ENCODE assay signal across 20 cellular contexts in genomic region chr5:6850033-6850432, GRCh38.
A peak's percentile ranks its signal among the peaks of the same experiment; 100 is the strongest.
DNase-seq lines count a peak whose midpoint lies in the region; ATAC-seq and TF ChIP-seq lines count a peak whose summit lies in the region.
"Had no signal": no experiment of that assay in that cellular context is flagged by ENCODE, and none has a peak within 500 bp of the region (broad histone marks: within the 10 kb centered on the region; RNA-seq: fewer than 3 reads in every experiment).

No MANE protein-coding gene starts in this region.

- no peak for TF ChIP-seq CTCF in natural killer cell (IDR thresholded peaks at IDR 0.05)
- TF ChIP-seq CTCF in GM20000 (IDR thresholded peaks at IDR 0.05; ENCODE audit: extremely low read depth, missing control alignments): no peak

- peaks cover 1% of the 10 kb centered on the region for H3K27me3 Mint-ChIP-seq in activated CD4-positive, alpha-beta T cell treated with anti-CD3 and anti-CD28 coated beads for 36 hours
- no peaks in the 10 kb centered on the region for H3K27me3 Mint-ChIP-seq in natural killer cell (ENCODE audit: low read depth in 2 of 2)
- H3K27me3 Mint-ChIP-seq: CD4-positive, CD25-positive, alpha-beta regulatory T cell had no signal

- H3K4me3 Mint-ChIP-seq in activated CD4-positive, alpha-beta T cell treated with anti-CD3 and anti-CD28 coated beads for 36 hours: no peak overlapping the region
- H3K4me3 Mint-ChIP-seq in natural killer cell: no peak overlapping the region
- H3K4me3 Mint-ChIP-seq: CD4-positive, CD25-positive, alpha-beta regulatory T cell had no signal

- H3K4me1 Mint-ChIP-seq in activated CD4-positive, alpha-beta T cell treated with anti-CD3 and anti-CD28 coated beads for 36 hours: peaks cover 12% of the 10 kb centered on the region
- H3K4me1 Mint-ChIP-seq in natural killer cell: no peaks in the 10 kb centered on the region

- H3K9me3 Mint-ChIP-seq in activated CD4-positive, alpha-beta T cell treated with anti-CD3 and anti-CD28 coated beads for 36 hours (ENCODE audit: low read depth): peaks cover 10% of the 10 kb centered on the region
- no peaks in the 10 kb centered on the region for H3K9me3 Mint-ChIP-seq in natural killer cell

- intact Hi-C loops in activated CD4-positive, alpha-beta T cell treated with anti-CD3 and anti-CD28 coated beads for 36 hours (cut with DNase I, micrococcal nuclease): no loop called here
- intact Hi-C loops in natural killer cell (cut with micrococcal nuclease): no loop called here

- POLR2A ChIA-PET in activated CD4-positive, alpha-beta T cell treated with anti-CD3 and anti-CD28 coated beads for 36 hours (lab: Charles Lee): no interaction called here

- peaks cover 7% of the 10 kb centered on the region for H3K36me3 Mint-ChIP-seq in activated CD4-positive, alpha-beta T cell treated with anti-CD3 and anti-CD28 coated beads for 36 hours (ENCODE audit: low read depth)
- no peaks in the 10 kb centered on the region for H3K36me3 Mint-ChIP-seq in natural killer cell
- H3K36me3 Mint-ChIP-seq: CD4-positive, CD25-positive, alpha-beta regulatory T cell had no signal

- DNase-seq in activated CD4-positive, alpha-beta T cell treated with anti-CD3 and anti-CD28 coated beads for 36 hours: no peak
- no peak for DNase-seq in activated CD4-positive, alpha-beta T cell treated with anti-CD3 and anti-CD28 coated beads for 1 hour
- peak; percentile 18 for DNase-seq in stimulated activated CD4-positive, alpha-beta T cell treated with anti-CD3 and anti-CD28 coated beads, Interleukin-15, amount 100 ng/mL, for 24 hours
- DNase-seq in stimulated activated CD4-positive, alpha-beta T cell treated with anti-CD3 and anti-CD28 coated beads, Interleukin-1b, Interleukin-23, amount 100 ng/mL, for 48 hours: no peak
- no peak for DNase-seq in natural killer cell
- DNase-seq in NCI-H1417 (lab: John Stamatoyannopoulos, UW): no peak
- DNase-seq in GM20000 (ENCODE audit: low spot score): no peak
- DNase-seq: DMS153, DND-41, Karpas-422, NCI-H1092 treated with DMSO at 0.1 percent for 48 hours, NCI-H1436 treated with DMSO at 0.1 percent for 48 hours, NCI-H187 treated with DMSO at 0.1 percent for 48 hours, NCI-H2171 treated with DMSO at 0.1 percent for 48 hours, NCI-H345, NCI-H510A treated with DMSO at 0.1 percent for 48 hours, SHP77 treated with DMSO at 0.1 percent for 48 hours had no signal

- peak; percentile 45 for ATAC-seq in activated CD4-positive, alpha-beta T cell treated with anti-CD3 and anti-CD28 coated beads for 36 hours
- ATAC-seq in natural killer cell: peak; percentile 8 to 58 (median 34)
- ATAC-seq: HepG2, Panc1 had no signal

- H3K27ac Mint-ChIP-seq in activated CD4-positive, alpha-beta T cell treated with anti-CD3 and anti-CD28 coated beads for 36 hours: no peak overlapping the region
- H3K27ac Mint-ChIP-seq in natural killer cell: no peak overlapping the region
- H3K27ac Mint-ChIP-seq: CD4-positive, CD25-positive, alpha-beta regulatory T cell had no signal

- CTCF ChIA-PET in activated CD4-positive, alpha-beta T cell treated with anti-CD3 and anti-CD28 coated beads for 36 hours (lab: Charles Lee): no interaction called here
